Comparison of ENCODE assay signal across 10 cellular contexts in genomic region chr11:77999446-77999845, GRCh38.
"Had no signal": no experiment of that assay in that cellular context is flagged by ENCODE, and none has a peak within 500 bp of the region (broad histone marks: within the 10 kb centered on the region; RNA-seq: fewer than 3 reads in every experiment).

No MANE protein-coding gene starts in this region.

- H3K27ac ChIP-seq: ascending aorta, psoas muscle, right lobe of liver, upper lobe of left lung had no signal

- H3K9me3 Mint-ChIP-seq: activated naive CD8-positive, alpha-beta T cell treated with anti-CD3 and anti-CD28 coated beads, Interleukin-2, amount 50 U/mL, for 24 hours; activated T-helper 1 cell treated with anti-CD3 and anti-CD28 coated beads, Interleukin-12 subunit alpha, Interleukin-12 subunit beta, Interleukin-2, Interleukin-4 antibody, amounts not matched to agents 30 ng/mL and 10 ng/mL and 1 ng/mL, durations not matched to agents 14 hours and 24 hours and 36 hours; natural killer cell treated with Interleukin-12 subunit alpha and Interleukin-12 subunit beta and Interleukin-15 and Interleukin-18, amount 100 ng/mL, for 72 hours; stimulated activated naive CD8-positive, alpha-beta T cell treated with anti-CD3 and anti-CD28 coated beads, Interleukin-15, Interleukin-2, amounts not matched to agents 100 ng/mL and 50 ng/mL, for 24 hours had no signal

- H3K4me1 ChIP-seq: ascending aorta, psoas muscle had no signal

- H3K4me3 Mint-ChIP-seq: activated CD4-positive, alpha-beta T cell treated with anti-CD3 and anti-CD28 coated beads for 36 hours; activated naive CD8-positive, alpha-beta T cell treated with anti-CD3 and anti-CD28 coated beads, Interleukin-2, amount 50 U/mL, for 24 hours; activated T-helper 1 cell treated with anti-CD3 and anti-CD28 coated beads, Interleukin-12 subunit alpha, Interleukin-12 subunit beta, Interleukin-2, Interleukin-4 antibody, amounts not matched to agents 30 ng/mL and 10 ng/mL and 1 ng/mL, durations not matched to agents 14 hours and 24 hours and 36 hours; natural killer cell treated with Interleukin-12 subunit alpha and Interleukin-12 subunit beta and Interleukin-15 and Interleukin-18, amount 100 ng/mL, for 72 hours; stimulated activated naive CD8-positive, alpha-beta T cell treated with anti-CD3 and anti-CD28 coated beads, Interleukin-15, Interleukin-2, amounts not matched to agents 100 ng/mL and 50 ng/mL, for 24 hours had no signal

- H3K9me3 ChIP-seq: ascending aorta, mucosa of descending colon, psoas muscle, right lobe of liver, upper lobe of left lung had no signal

- H3K36me3 Mint-ChIP-seq: natural killer cell treated with Interleukin-12 subunit alpha and Interleukin-12 subunit beta and Interleukin-15 and Interleukin-18, amount 100 ng/mL, for 72 hours had no signal

- H3K36me3 ChIP-seq: ascending aorta, right lobe of liver, upper lobe of left lung had no signal

- DNase-seq: psoas muscle had no signal

- H3K27ac Mint-ChIP-seq: activated CD4-positive, alpha-beta T cell treated with anti-CD3 and anti-CD28 coated beads for 36 hours; activated naive CD8-positive, alpha-beta T cell treated with anti-CD3 and anti-CD28 coated beads, Interleukin-2, amount 50 U/mL, for 24 hours; activated T-helper 1 cell treated with anti-CD3 and anti-CD28 coated beads, Interleukin-12 subunit alpha, Interleukin-12 subunit beta, Interleukin-2, Interleukin-4 antibody, amounts not matched to agents 30 ng/mL and 10 ng/mL and 1 ng/mL, durations not matched to agents 14 hours and 24 hours and 36 hours; natural killer cell treated with Interleukin-12 subunit alpha and Interleukin-12 subunit beta and Interleukin-15 and Interleukin-18, amount 100 ng/mL, for 72 hours; stimulated activated naive CD8-positive, alpha-beta T cell treated with anti-CD3 and anti-CD28 coated beads, Interleukin-15, Interleukin-2, amounts not matched to agents 100 ng/mL and 50 ng/mL, for 24 hours had no signal

- H3K4me3 ChIP-seq: ascending aorta, mucosa of descending colon, psoas muscle, right lobe of liver, upper lobe of left lung had no signal

- H3K27me3 Mint-ChIP-seq: activated CD4-positive, alpha-beta T cell treated with anti-CD3 and anti-CD28 coated beads for 36 hours; activated naive CD8-positive, alpha-beta T cell treated with anti-CD3 and anti-CD28 coated beads, Interleukin-2, amount 50 U/mL, for 24 hours had no signal
